Comparison of ENCODE assay signal across 8 cellular contexts in the genomic region with DNA sequence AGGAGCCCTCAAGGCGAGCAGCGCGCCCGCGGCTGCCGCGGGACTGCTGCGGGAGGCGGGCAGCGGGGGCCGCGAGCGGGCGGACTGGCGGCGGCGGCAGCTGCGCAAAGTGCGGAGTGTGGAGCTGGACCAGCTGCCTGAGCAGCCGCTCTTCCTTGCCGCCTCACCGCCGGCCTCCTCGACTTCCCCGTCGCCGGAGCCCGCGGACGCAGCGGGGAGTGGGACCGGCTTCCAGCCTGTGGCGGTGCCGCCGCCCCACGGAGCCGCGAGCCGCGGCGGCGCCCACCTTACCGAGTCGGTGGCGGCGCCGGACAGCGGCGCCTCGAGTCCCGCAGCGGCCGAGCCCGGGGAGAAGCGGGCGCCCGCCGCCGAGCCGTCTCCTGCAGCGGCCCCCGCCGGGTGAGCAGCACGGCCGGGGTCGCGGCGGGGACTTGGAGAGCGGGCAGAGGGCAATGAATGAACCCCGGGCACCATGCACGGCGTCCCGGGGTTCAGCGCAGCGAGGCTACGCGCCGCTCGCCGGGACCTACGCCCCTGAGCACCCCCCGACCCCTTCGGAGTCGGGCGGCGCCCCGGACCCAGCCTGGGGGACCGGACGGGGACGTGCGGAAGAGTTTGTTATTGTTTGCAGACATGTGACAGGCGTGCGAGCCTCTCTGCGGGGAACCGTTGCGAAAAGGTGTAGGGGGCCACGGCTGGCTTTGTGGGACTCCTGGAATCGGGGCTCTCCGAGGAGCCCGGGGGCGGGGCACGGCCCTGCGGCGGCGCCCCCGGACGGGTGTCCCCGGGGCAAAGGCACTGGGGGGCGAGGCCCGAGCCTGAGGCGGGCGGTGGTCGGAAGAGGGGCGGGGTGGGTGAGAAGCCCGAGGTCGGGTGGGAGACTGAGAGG. TPM values are rescaled to one million over a fixed set of nuclear protein-coding genes. Genes with fewer than 3 reads are reported as not detected.
DNase-seq lines count a peak whose midpoint lies in the region; ATAC-seq and TF ChIP-seq lines count a peak whose summit lies in the region.

No MANE protein-coding gene starts in this region.

- H3K27me3 ChIP-seq in HL-60 (ENCODE audit: insufficient read depth, poor library complexity, severe bottlenecking) (no peaks in the 10 kb centered on the region), liver (ENCODE audit: control insufficient read depth in 4 of 4, insufficient read depth in 4 of 4, low read length in 3 of 4) (no peaks in the 10 kb centered on the region)

- H3K4me1 ChIP-seq in liver (ENCODE audit: control insufficient read depth in 4 of 4, insufficient read depth in 4 of 4, low read length in 3 of 4) = peaks cover 0 to 22% (median 10%) of the 10 kb centered on the region in 4 donors

- H3K4me3 ChIP-seq in HL-60 (replicated peaks; ENCODE audit: insufficient read depth, low read length) (peak overlapping the region; percentile 63), liver (ENCODE audit: low read depth in 1 of 3, low read length in 3 of 3) (peak overlapping the region; percentile 79 to 99 (median 95))

- TF ChIP-seq CTCF in HL-60 (IDR thresholded peaks at IDR 0.05; ENCODE audit: insufficient read depth, low read length) (no peak), VCaP (conservative IDR thresholded peaks at IDR 0.05) (no peak), liver (IDR thresholded peaks at IDR 0.05; ENCODE audit: low read depth, low read length, missing input control) (no peak)

- WGBS in liver = under 1% methylated on average over 116 of the region's 116 CpGs

- no peak for TF ChIP-seq RAD21 in liver (IDR thresholded peaks at IDR 0.05)

- H3K27ac ChIP-seq in HL-60 (replicated peaks) = peak overlapping the region; percentile 83
- H3K27ac ChIP-seq in VCaP = peak overlapping the region; percentile 90
- H3K27ac ChIP-seq in liver (ENCODE audit: low read depth in 1 of 2, low read length in 2 of 2) = peak overlapping the region; percentile 94 to 96

- H3K9ac ChIP-seq in liver (ENCODE audit: low read depth in 1 of 2, low read length in 2 of 2) = peak overlapping the region; percentile 68 to 94

- no peaks in the 10 kb centered on the region for H3K36me3 ChIP-seq in liver (ENCODE audit: control insufficient read depth in 4 of 4, insufficient read depth in 3 of 4, low read depth in 1 of 4, low read length in 3 of 4)

- peak; percentile 31 for ATAC-seq in GM21381 (IDR thresholded peaks at IDR 0.05; ENCODE audit: unreplicated experiment)

- no peaks in the 10 kb centered on the region for H3K9me3 ChIP-seq in liver (ENCODE audit: control insufficient read depth in 4 of 4, low read length in 3 of 4)

- DNase-seq in COR-L47 (lab: John Stamatoyannopoulos, UW) (peak; percentile 61), HL-60 (ENCODE audit: low read depth in 1 of 2, low spot score in 1 of 2) (peak in 1 of 2 experiments; percentile 16), cerebellum (ENCODE audit: low spot score) (peak; percentile 69), cortex of kidney (lab: John Stamatoyannopoulos, UW) (no peak)
- peak; percentile 28 for DNase-seq in stimulated activated CD8-positive, alpha-beta memory T cell treated with anti-CD3 and anti-CD28 coated beads, Interleukin-4, amount 100 ng/mL, for 24 hours (ENCODE audit: low read depth)

TF ChIP-seq in liver, 16 proteins besides CTCF, POLR2A, EP300 and RAD21:
- TF ChIP-seq FOXA2 (IDR thresholded peaks at IDR 0.05) = no peak
- TF ChIP-seq GABPA (IDR thresholded peaks at IDR 0.05 in 1 of 2, conservative IDR thresholded peaks at IDR 0.05 in 1 of 2) = no peak
- TF ChIP-seq NR2F2 (IDR thresholded peaks at IDR 0.05) = no peak
- TF ChIP-seq HNF4A (conservative IDR thresholded peaks at IDR 0.05) = no peak
- no peak for TF ChIP-seq EGR1 (IDR thresholded peaks at IDR 0.05; ENCODE audit: low read depth in 2 of 2)
- TF ChIP-seq ZBTB33 (IDR thresholded peaks at IDR 0.05) = no peak
- TF ChIP-seq, protein P1, sequence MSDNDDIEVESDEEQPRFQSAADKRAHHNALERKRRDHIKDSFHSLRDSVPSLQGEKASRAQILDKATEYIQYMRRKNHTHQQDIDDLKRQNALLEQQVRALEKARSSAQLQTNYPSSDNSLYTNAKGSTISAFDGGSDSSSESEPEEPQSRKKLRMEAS (IDR thresholded peaks at IDR 0.05) = no peak
- TF ChIP-seq FOXA1 (IDR thresholded peaks at IDR 0.05) = no peak
- TF ChIP-seq RXRA (IDR thresholded peaks at IDR 0.05) = no peak
TF ChIP-seq in liver: peak in this region for 0.

RNA-seq across cellular contexts. Expression of gene MAP3K1, which starts 0.6 kb away (rescaled TPM):
- 32.1 TPM for total RNA-seq in cerebellum
- total RNA-seq in liver = 10 to 100 TPM; 10.1 to 15.4 TPM
- polyA plus RNA-seq in liver = 1 to 10 TPM; 2.4 to 3.3 TPM
